11 cellular contexts compared by ENCODE assay signal in the genomic region with DNA sequence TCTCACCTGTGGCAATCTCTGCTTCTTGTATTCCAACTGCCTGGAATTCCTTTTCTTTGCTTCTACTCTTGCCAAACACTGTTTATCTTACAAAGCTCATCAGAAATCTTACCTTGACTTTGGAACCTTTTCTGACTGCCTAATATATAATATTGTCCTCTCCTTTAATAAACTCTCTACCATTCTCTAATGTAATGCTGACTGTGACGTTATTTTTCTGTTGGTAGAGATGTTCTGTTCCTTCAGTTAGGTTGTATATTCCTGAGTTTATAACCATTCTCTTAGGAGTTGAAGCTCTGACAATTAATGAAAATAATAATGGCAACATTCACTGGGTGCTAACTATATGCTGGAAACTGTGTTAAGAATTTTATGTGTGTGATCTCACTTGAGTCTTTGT.
"Had no signal": no experiment of that assay in that cellular context is flagged by ENCODE, and none has a peak within 500 bp of the region (broad histone marks: within the 10 kb centered on the region; RNA-seq: fewer than 3 reads in every experiment).

No MANE protein-coding gene starts in this region.

- H3K4me3 ChIP-seq: GM23248, GM23338, HAP-1 had no signal

- H2AFZ ChIP-seq: GM23248, GM23338 had no signal

- FAIRE-seq: H1, H54 had no signal

- H3K4me1 ChIP-seq: HAP-1 had no signal

- H3K27ac ChIP-seq: GM23248 had no signal

- H3K9me3 ChIP-seq: HAP-1 had no signal

- DNase-seq: GM23248, GOT3, H7, H9, HCEC 1CT, HFFc6 had no signal

- H3K36me3 ChIP-seq: HAP-1 had no signal

- H3K4me2 ChIP-seq: GM23338 had no signal

- H3K9ac ChIP-seq: GM23248 had no signal

- ATAC-seq: GM23338, HCT116 had no signal
